In genomic region chr7:90256011-90256410, GRCh38 we compare ENCODE assay signal across 3 cellular contexts. TPM values are rescaled to one million over a fixed set of nuclear protein-coding genes. Genes with fewer than 3 reads are reported as not detected.
"Had no signal": no experiment of that assay in that cellular context is flagged by ENCODE, and none has a peak within 500 bp of the region (broad histone marks: within the 10 kb centered on the region; RNA-seq: fewer than 3 reads in every experiment).

No MANE protein-coding gene starts in this region.

RNA-seq across cellular contexts. Expression of gene CFAP69, which starts 11.0 kb away (rescaled TPM):
- polyA plus RNA-seq: naive thymus-derived CD8-positive, alpha-beta T cell had no signal

RNA-seq across cellular contexts. Expression of gene STEAP2, which starts 44.5 kb away (rescaled TPM):
- total RNA-seq: naive thymus-derived CD8-positive, alpha-beta T cell; osteocyte had no signal
- polyA plus RNA-seq: naive thymus-derived CD8-positive, alpha-beta T cell; smooth muscle cell had no signal
